ENCODE assay signal across 8 cellular contexts in genomic region chr17:10729334-10730193, GRCh38. TPM values are rescaled to one million over a fixed set of nuclear protein-coding genes. Genes with fewer than 3 reads are reported as not detected.
A peak's percentile ranks its signal among the peaks of the same experiment; 100 is the strongest.
DNase-seq lines count a peak whose midpoint lies in the region; ATAC-seq, FAIRE-seq and TF ChIP-seq lines count a peak whose summit lies in the region.

TSS of gene TMEM220 (minus strand) at chr17:10730023. CDS start at chr17:10729851, 172 bp downstream.

- no TSS peak for BruUV-seq in IMR-90 (replicated peaks; lab: Mats Ljungman, UMichigan)
- TSS peak; percentile 70 for BruUV-seq in endothelial cell of umbilical vein (replicated peaks; lab: Mats Ljungman, UMichigan)

- H2BK120ac ChIP-seq in IMR-90 (ENCODE audit: low read depth, low read length) (peak within 1 kb of the TSS; percentile 94), mesendoderm (ENCODE audit: low read depth, low read length) (no peak within 1 kb of the TSS)

- H2AFZ ChIP-seq in IMR-90 (replicated peaks; ENCODE audit: low read length, poor library complexity) (peak within 1 kb of the TSS; percentile 100), endothelial cell of umbilical vein (ENCODE audit: low read depth, low read length) (peak within 1 kb of the TSS; percentile 98)

- H2BK5ac ChIP-seq in IMR-90 (ENCODE audit: low read depth, low read length, poor library complexity, severe bottlenecking) (peak within 1 kb of the TSS; percentile 79), mesendoderm (ENCODE audit: low read length) (peak within 1 kb of the TSS; percentile 11)

- dilution Hi-C loops in IMR-90 (cut with HindIII; ENCODE audit: low sequenced_read_pairs, unreplicated experiment): no loop called here
- dilution Hi-C loops in endothelial cell of umbilical vein (cut with MboI; ENCODE audit: extremely low pct_ligation_motif_present, low sequenced_read_pairs): no loop called here

- in situ Hi-C loops in IMR-90 (cut with MboI; ENCODE audit: low sequenced_read_pairs): loop anchor here (10.0 kb wide), 3 partner anchors 65 to 1265 kb away; partner anchors contain the start of gene ZNF18

- H3K79me1 ChIP-seq in IMR-90 (ENCODE audit: low read depth in 1 of 2, low read length in 2 of 2) (no peaks in the 10 kb centered on the region), mesendoderm (ENCODE audit: low read length) (no peaks in the 10 kb centered on the region)

- TF ChIP-seq RAD21 in IMR-90 (IDR thresholded peaks at IDR 0.05; ENCODE audit: low read length): no peak

- H3K79me2 ChIP-seq in endothelial cell of umbilical vein (ENCODE audit: control insufficient read depth, insufficient read depth, low read length) (no peaks in the 10 kb centered on the region), mesendoderm (ENCODE audit: control insufficient read depth, insufficient read depth, low read length) (no peaks in the 10 kb centered on the region)

- peak within 1 kb of the TSS; percentile 92 for H4K91ac ChIP-seq in IMR-90 (ENCODE audit: insufficient read depth, low read depth, low read length)

- TF ChIP-seq CTCF in BJ (IDR thresholded peaks at IDR 0.05; ENCODE audit: insufficient read depth, low read depth, low read length) (no peak), IMR-90 (conservative IDR thresholded peaks at IDR 0.05; ENCODE audit: low read depth, low read length) (no peak), endothelial cell of umbilical vein (IDR thresholded peaks at IDR 0.05; ENCODE audit: extremely low read depth in 1 of 2, insufficient read depth in 1 of 2, low read depth in 1 of 2, low read length in 2 of 2) (no peak)

- H3K4me3 ChIP-seq in BJ (ENCODE audit: low read depth, low read length) (peak within 1 kb of the TSS; percentile 70), IMR-90 (ENCODE audit: insufficient read depth, low read depth, low read length) (peak within 1 kb of the TSS; percentile 81), endothelial cell of umbilical vein (replicated peaks in 1 of 3; ENCODE audit: insufficient read depth in 1 of 3, low read depth in 1 of 3, low read length in 3 of 3) (peak within 1 kb of the TSS; percentile 63 to 74 (median 68)), mesendoderm (ENCODE audit: low read length) (peak within 1 kb of the TSS; percentile 11)

- peak; percentile 33 for DNase-seq in BJ (ENCODE audit: low read depth)
- peak; percentile 59 for DNase-seq in IMR-90
- DNase-seq in activated CD8-positive, alpha-beta memory T cell treated with anti-CD3 and anti-CD28 coated beads for 48 hours (ENCODE audit: low read depth in 2 of 3, low spot score in 2 of 3): peak; percentile 14 to 25 (median 16)
- peak; percentile 80 for DNase-seq in endothelial cell of umbilical vein (ENCODE audit: low read depth, low spot score)
- DNase-seq in mesendoderm: peak; percentile 87
- DNase-seq in stimulated activated CD8-positive, alpha-beta memory T cell treated with anti-CD3 and anti-CD28 coated beads, Interleukin-2, amount 100 ng/mL, for 48 hours (ENCODE audit: low read depth in 2 of 2): peak; percentile 23 to 33
- no peak for DNase-seq in DMS153 (lab: John Stamatoyannopoulos, UW)

- WGBS in IMR-90 (ENCODE audit: extremely low coverage in 2 of 2, insufficient read length in 1 of 2), 2 experiments: 2% methylated on average over 31 of the region's 79 CpGs; no CpG with 5 or more reads in 1 of the 2 experiments
- WGBS in mesendoderm (ENCODE audit: extremely low coverage, insufficient coverage, low lambda C conversion rate): no CpG with 5 or more reads among the region's 79 CpGs

- H2AK5ac ChIP-seq in IMR-90 (ENCODE audit: low read depth, low read length) (no peak within 1 kb of the TSS), mesendoderm (ENCODE audit: low read length) (no peak within 1 kb of the TSS)

- H2AK9ac ChIP-seq in IMR-90 (replicated peaks; ENCODE audit: low read depth, low read length, poor library complexity): peak within 1 kb of the TSS; percentile 89

- no peaks in the 10 kb centered on the region for H3K27me3 ChIP-seq in BJ (ENCODE audit: control insufficient read depth, insufficient read depth, low read length)
- no peaks in the 10 kb centered on the region; the same call in 1 of the 2 replicates for H3K27me3 ChIP-seq in IMR-90 (ENCODE audit: control insufficient read depth, insufficient read depth, low read length)
- peaks cover 0 to 1% of the 10 kb centered on the region in 2 experiments for H3K27me3 ChIP-seq in endothelial cell of umbilical vein (ENCODE audit: control insufficient read depth in 2 of 2, insufficient read depth in 2 of 2, low read length in 2 of 2)
- no peaks in the 10 kb centered on the region for H3K27me3 ChIP-seq in mesendoderm (ENCODE audit: insufficient read depth, low read length, poor library complexity)

- intact Hi-C loops in IMR-90 (cut with micrococcal nuclease) (loop anchor here (2.0 to 10.0 kb wide), 2 partner anchors 83 to 1265 kb away; partner anchors contain the start of gene ZNF18), endothelial cell of umbilical vein (cut with micrococcal nuclease) (loop anchor here (1.0 to 10.0 kb wide), 2 partner anchors 32 to 1255 kb away; partner anchors contain the start of genes ADPRM and SCO1)

- peak within 1 kb of the TSS; percentile 75 for H3K14ac ChIP-seq in IMR-90 (replicated peaks; ENCODE audit: low read depth, low read length)

- H4K20me1 ChIP-seq in IMR-90 (ENCODE audit: insufficient read depth, low read length) (no peaks in the 10 kb centered on the region), endothelial cell of umbilical vein (replicated peaks; ENCODE audit: control insufficient read depth, extremely low read depth, insufficient read depth, low read length) (no peaks in the 10 kb centered on the region)

- peak within 1 kb of the TSS; percentile 78 for H4K5ac ChIP-seq in IMR-90 (ENCODE audit: low read depth, low read length)
- H4K5ac ChIP-seq in mesendoderm (ENCODE audit: low read length): no peak within 1 kb of the TSS

- H3K36me3 ChIP-seq in BJ (ENCODE audit: control insufficient read depth, insufficient read depth, low read length): no peaks in the 10 kb centered on the region; the same call in none of the 2 replicates
- H3K36me3 ChIP-seq in IMR-90 (ENCODE audit: control insufficient read depth, insufficient read depth, low read length): peaks cover 5% of the 10 kb centered on the region
- no peaks in the 10 kb centered on the region for H3K36me3 ChIP-seq in endothelial cell of umbilical vein (ENCODE audit: control insufficient read depth in 2 of 2, extremely low read depth in 1 of 2, insufficient read depth in 2 of 2, low read length in 2 of 2)
- H3K36me3 ChIP-seq in mesendoderm (ENCODE audit: control insufficient read depth, insufficient read depth, low read length): no peaks in the 10 kb centered on the region

- H3K4me1 ChIP-seq in IMR-90 (ENCODE audit: control insufficient read depth, insufficient read depth, low read length): no peaks in the 10 kb centered on the region; the same call in 1 of the 2 replicates
- peaks cover 6% of the 10 kb centered on the region for H3K4me1 ChIP-seq in endothelial cell of umbilical vein (ENCODE audit: control insufficient read depth, extremely low read depth, insufficient read depth, low read length)
- no peaks in the 10 kb centered on the region for H3K4me1 ChIP-seq in mesendoderm (ENCODE audit: control insufficient read depth, low read depth, low read length)

- H4K8ac ChIP-seq in IMR-90 (ENCODE audit: low read depth in 2 of 2, low read length in 2 of 2) (peak within 1 kb of the TSS; percentile 87 to 95), mesendoderm (ENCODE audit: low read depth, low read length) (no peak within 1 kb of the TSS)

- TF ChIP-seq POLR2A in IMR-90 (IDR thresholded peaks at IDR 0.05; ENCODE audit: low read depth, low read length) (peak; percentile 43; the same call in 1 of the 2 replicates), endothelial cell of umbilical vein (IDR thresholded peaks at IDR 0.05; ENCODE audit: low read depth, low read length) (no peak)

- peak within 1 kb of the TSS; percentile 35; the same call in 1 of the 2 replicates for H2BK20ac ChIP-seq in IMR-90 (ENCODE audit: low read depth, low read length)

- H3K23ac ChIP-seq in IMR-90 (ENCODE audit: low read depth, low read length) (peak within 1 kb of the TSS; percentile 36; the same call in 1 of the 2 replicates), mesendoderm (ENCODE audit: low read length) (peak within 1 kb of the TSS; percentile 20)

- H3K9ac ChIP-seq in IMR-90 (ENCODE audit: low read depth, low read length) (peak within 1 kb of the TSS; percentile 79), endothelial cell of umbilical vein (replicated peaks; ENCODE audit: extremely low read depth, insufficient read depth, low read length) (peak within 1 kb of the TSS; percentile 80), mesendoderm (ENCODE audit: low read length) (peak within 1 kb of the TSS; percentile 68)

- H3K56ac ChIP-seq in IMR-90 (ENCODE audit: extremely low read depth, insufficient read depth, low read length): peak within 1 kb of the TSS; percentile 52; the same call in 1 of the 2 replicates
- H3K56ac ChIP-seq in mesendoderm (ENCODE audit: low read length): peak within 1 kb of the TSS; percentile 86

- H3K27ac ChIP-seq in IMR-90 (ENCODE audit: insufficient read depth, low read length): peak within 1 kb of the TSS; percentile 81
- peak within 1 kb of the TSS; percentile 59 for H3K27ac ChIP-seq in endothelial cell of umbilical vein (ENCODE audit: insufficient read depth, low read depth, low read length)
- no peak within 1 kb of the TSS for H3K27ac ChIP-seq in mesendoderm (ENCODE audit: low read depth, low read length)

- H3K18ac ChIP-seq in IMR-90 (ENCODE audit: low read depth, low read length): peak within 1 kb of the TSS; percentile 68; the same call in 1 of the 2 replicates
- H3K18ac ChIP-seq in mesendoderm (ENCODE audit: low read length): peak within 1 kb of the TSS; percentile 23

- ATAC-seq in GM19463 (IDR thresholded peaks at IDR 0.05; ENCODE audit: unreplicated experiment): peak; percentile 75
- ATAC-seq in IMR-90 (ENCODE audit: low read depth): peak; percentile 96

- H2BK15ac ChIP-seq in IMR-90 (ENCODE audit: low read depth, low read length): peak within 1 kb of the TSS; percentile 58; the same call in 1 of the 3 replicates
- H2BK15ac ChIP-seq in mesendoderm (replicated peaks; ENCODE audit: low read depth): no peak within 1 kb of the TSS

- H3K4ac ChIP-seq in IMR-90 (ENCODE audit: low read depth, low read length): peak within 1 kb of the TSS; percentile 94
- peak within 1 kb of the TSS; percentile 43 for H3K4ac ChIP-seq in mesendoderm (ENCODE audit: low read depth, low read length)

- H3K9me3 ChIP-seq in IMR-90 (ENCODE audit: control insufficient read depth, insufficient read depth, low read length): no peaks in the 10 kb centered on the region
- H3K9me3 ChIP-seq in endothelial cell of umbilical vein (replicated peaks; ENCODE audit: control insufficient read depth, insufficient read depth, low read length): no peaks in the 10 kb centered on the region

- CTCF ChIA-PET in BJ (lab: Yijun Ruan, JAX) (interaction anchor here (1.0 to 1.2 kb wide), 4 partner anchors 34 to 83 kb away, joined by 3 to 4 read pairs (median 3); no protein-coding TSS in a partner anchor), IMR-90 (lab: Yijun Ruan, JAX) (no interaction called here), endothelial cell of umbilical vein (lab: Charles Lee) (interaction anchor here (1.1 to 1.7 kb wide), 5 partner anchors 11 to 1268 kb away, joined by 3 to 7 read pairs (median 3); partner anchors contain the start of gene ZNF18)

- H3K9me1 ChIP-seq in IMR-90 (ENCODE audit: insufficient read depth, low read length) (0 out of 2 replicates have a peak, but pooled peaks cover 3% of the 10 kb centered on the region), endothelial cell of umbilical vein (replicated peaks; ENCODE audit: control insufficient read depth, extremely low read depth, insufficient read depth, low read length) (no peaks in the 10 kb centered on the region)

- peak; percentile 68 for FAIRE-seq in endothelial cell of umbilical vein (lab: Jason Lieb, UNC)

- H3K4me2 ChIP-seq in IMR-90 (ENCODE audit: low read depth, low read length): peak within 1 kb of the TSS; percentile 69
- peak within 1 kb of the TSS; percentile 69 for H3K4me2 ChIP-seq in endothelial cell of umbilical vein (ENCODE audit: insufficient read depth, low read length)
- peak within 1 kb of the TSS; percentile 83 for H3K4me2 ChIP-seq in mesendoderm (ENCODE audit: low read length)

- POLR2A ChIA-PET in BJ (lab: Charles Lee) (interaction anchor here (0.7 kb wide), 2 partner anchors 43 to 1216 kb away, joined by 3 to 4 read pairs; no protein-coding TSS in a partner anchor), IMR-90 (lab: Charles Lee; ENCODE audit: unreplicated experiment) (no interaction called here), endothelial cell of umbilical vein (lab: Charles Lee) (no interaction called here)

RNA-seq across cellular contexts. Expression of gene TMEM220, which starts in this region (rescaled TPM):
- polyA plus RNA-seq in BJ (2011; rRNA removed): 12.2 and 20.2 TPM in 2 replicates
- 5.8 and 6.4 TPM in 2 replicates for polyA minus RNA-seq in BJ (2011; rRNA and poly(A)+ RNA removed)
- 1.1 and 1.7 TPM in 2 replicates for total RNA-seq in IMR-90 (2012; rRNA removed)
- polyA plus RNA-seq in IMR-90 (2012; rRNA removed): 1.3 and 1.9 TPM in 2 replicates
- polyA plus RNA-seq in IMR-90 (2012; cell fraction: cytosol; rRNA removed): 0.73 and 2.1 TPM in 2 replicates
- polyA plus RNA-seq in IMR-90 (2012; cell fraction: nucleus; rRNA removed; ENCODE audit: low replicate concordance): 1.3 and 4.7 TPM in 2 replicates
- total RNA-seq in endothelial cell of umbilical vein: 10.4 and 11.2 TPM in 2 replicates
- polyA plus RNA-seq in endothelial cell of umbilical vein: 2.1 and 3.6 TPM in 2 replicates
- 1.4 and 1.6 TPM in 2 replicates for polyA plus RNA-seq in endothelial cell of umbilical vein (2011; cell fraction: cytosol; rRNA removed)
- 2.0 and 3.4 TPM in 2 replicates for polyA plus RNA-seq in endothelial cell of umbilical vein (2011; cell fraction: nucleus; rRNA removed)
- polyA plus RNA-seq in endothelial cell of umbilical vein (2012): 5.0 and 8.0 TPM in 2 replicates
- polyA minus RNA-seq in endothelial cell of umbilical vein: 1.2 and 1.3 TPM in 2 replicates
- polyA minus RNA-seq in endothelial cell of umbilical vein (2011; cell fraction: cytosol; rRNA and poly(A)+ RNA removed): not detected
- 0.96 and 1.3 TPM in 2 replicates for polyA minus RNA-seq in endothelial cell of umbilical vein (2011; cell fraction: nucleus; rRNA and poly(A)+ RNA removed)
- 4.3 TPM for polyA plus RNA-seq in mesendoderm (2013, experiment 1 of 2)
- 5.0 TPM for polyA plus RNA-seq in mesendoderm (2013, experiment 2 of 2)

Comparison
In these comparisons a context has a peak if more than half of its experiments do, and no peak if none do; other contexts are left out.
1. H3K4me3 ChIP-seq: peak in every context shown above with its lines; median percentile 81 in IMR-90; 70 in BJ; 68 in endothelial cell of umbilical vein; 11 in mesendoderm.